Comparison of ENCODE assay signal across 20 cellular contexts in the genomic region with DNA sequence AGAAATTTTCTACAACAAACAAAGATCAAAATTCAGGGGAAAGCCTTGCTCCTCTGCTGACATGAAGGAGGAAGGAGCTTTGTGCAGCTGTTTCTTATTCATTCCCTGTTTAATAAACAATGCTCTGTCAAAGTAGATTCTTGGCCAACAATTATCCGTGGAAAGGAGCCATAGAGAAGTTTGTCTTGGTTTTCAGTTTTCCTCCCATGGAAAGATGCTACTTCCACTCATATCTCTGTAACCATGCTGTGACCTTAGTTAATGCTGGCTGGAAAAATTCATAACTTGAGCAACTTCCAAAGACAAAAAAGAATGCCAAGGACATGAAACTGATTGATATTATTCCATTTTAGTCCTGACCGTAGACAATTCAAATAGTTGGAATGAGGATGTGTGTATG. TPM values are rescaled to one million over a fixed set of nuclear protein-coding genes. Genes with fewer than 3 reads are reported as not detected.
A peak's percentile ranks its signal among the peaks of the same experiment; 100 is the strongest.
DNase-seq lines count a peak whose midpoint lies in the region; ATAC-seq, FAIRE-seq and TF ChIP-seq lines count a peak whose summit lies in the region.
"Had no signal": no experiment of that assay in that cellular context is flagged by ENCODE, and none has a peak within 500 bp of the region (broad histone marks: within the 10 kb centered on the region; RNA-seq: fewer than 3 reads in every experiment).

No MANE protein-coding gene starts in this region.

- no peak for TF ChIP-seq RAD21 in HepG2 (CRISPR knock-in tag; IDR thresholded peaks at IDR 0.05)

- no peak overlapping the region for H3K9ac ChIP-seq in HepG2 (ENCODE audit: insufficient read depth, low read depth, low read length)

- H2AFZ ChIP-seq in HepG2 (ENCODE audit: low read length): no peak overlapping the region
- H2AFZ ChIP-seq in hepatocyte: no peak overlapping the region

- CTCF ChIA-PET in HepG2 (lab: Yijun Ruan, JAX; ENCODE audit: low intra/inter-chr PET ratio, low total read pairs) (no interaction called here), T-cell (lab: Charles Lee) (no interaction called here)

- in situ Hi-C loops in HepG2 (cut with HindIII; ENCODE audit: extremely low pct_ligation_motif_present, low pct_unique_long_range_greater_than_20kb) (no loop called here), GM13976 (cut with MboI; ENCODE audit: low sequenced_read_pairs, unreplicated experiment) (no loop called here)

- no peak for FAIRE-seq in HepG2 (lab: Jason Lieb, UNC)
- FAIRE-seq: GM12878, GM18507 had no signal

- H3K36me3 ChIP-seq in HepG2 (replicated peaks in 1 of 2; ENCODE audit: control insufficient read depth in 1 of 2, insufficient read depth in 2 of 2, low read length in 2 of 2) (peaks cover 0 to 5% of the 10 kb centered on the region in 2 experiments; a peak in 1 of 5 replicates), right lobe of liver (no peaks in the 10 kb centered on the region), hepatocyte (replicated peaks; ENCODE audit: insufficient read depth, low read depth) (no peaks in the 10 kb centered on the region)

- peaks cover 97% of the 10 kb centered on the region for H3K4me1 ChIP-seq in HepG2 (ENCODE audit: insufficient read depth, low read length)
- H3K4me1 ChIP-seq in right lobe of liver: peaks cover 0 to 43% (median 7%) of the 10 kb centered on the region in 4 donors
- H3K4me1 ChIP-seq in hepatocyte (ENCODE audit: insufficient read depth): peaks cover 54% of the 10 kb centered on the region

- no peaks in the 10 kb centered on the region for H3K4me1 Mint-ChIP-seq in T-cell

- peaks cover 40 to 43% of the 10 kb centered on the region in 2 donors for H3K27me3 Mint-ChIP-seq in T-cell

- H3K4me2 ChIP-seq in HepG2 (ENCODE audit: low read depth, low read length) (no peak overlapping the region), hepatocyte (peak overlapping the region; percentile 28)

- H3K36me3 Mint-ChIP-seq in T-cell: no peaks in the 10 kb centered on the region

- no peak for DNase-seq in HepG2 (ENCODE audit: low spot score)
- DNase-seq in right lobe of liver: no peak
- DNase-seq in hepatocyte (ENCODE audit: low spot score): no peak
- DNase-seq in sciatic nerve (ENCODE audit: low spot score): no peak
- DNase-seq in T-cell: no peak
- no peak for DNase-seq in NCI-H1417 treated with DMSO at 0.1 percent for 48 hours (lab: John Stamatoyannopoulos, UW)
- no peak for DNase-seq in GM13976 (ENCODE audit: low spot score)
- DNase-seq: CD4-positive, alpha-beta T cell; DMS153; EL; KG1; NCI-H1436; NCI-H2171 treated with DMSO at 0.1 percent for 48 hours; NCI-H446; NCI-H526 treated with DMSO at 0.1 percent for 48 hours had no signal

- no peaks in the 10 kb centered on the region for H3K9me2 ChIP-seq in hepatocyte (replicated peaks; ENCODE audit: insufficient read depth)

- H3K4me3 ChIP-seq in HepG2 (replicated peaks in 1 of 3; ENCODE audit: insufficient read depth in 1 of 3, low read depth in 2 of 3, low read length in 3 of 3) (no peak overlapping the region), right lobe of liver (no peak overlapping the region), hepatocyte (no peak overlapping the region)
- H3K4me3 ChIP-seq: GM12878 had no signal

- TF ChIP-seq EP300 in HepG2 (IDR thresholded peaks at IDR 0.05; ENCODE audit: low read depth in 2 of 2, low read length in 2 of 2) (no peak), HepG2 (CRISPR knock-in tag; IDR thresholded peaks at IDR 0.05; ENCODE audit: borderline replicate concordance) (no peak)

- no peaks in the 10 kb centered on the region for H3K9me3 ChIP-seq in HepG2 (ENCODE audit: low read length)
- H3K9me3 ChIP-seq in right lobe of liver: no peaks in the 10 kb centered on the region
- H3K9me3 ChIP-seq in hepatocyte (ENCODE audit: low read depth): no peaks in the 10 kb centered on the region

- intact Hi-C loops in HepG2 (cut with micrococcal nuclease; ENCODE audit: unreplicated experiment): no loop called here
- intact Hi-C loops in right lobe of liver (cut with DNase I): no loop called here
- intact Hi-C loops in sciatic nerve (cut with DNase I): no loop called here

- 65% methylated on average over 2 of the region's 2 CpGs for WGBS in HepG2 (ENCODE audit: low lambda C conversion rate)
- WGBS in right lobe of liver (ENCODE audit: insufficient coverage, low coverage, low lambda C conversion rate, missing lambda C conversion rate): 44% methylated on average over 2 of the region's 2 CpGs
- 77% methylated on average over 2 of the region's 2 CpGs for WGBS in hepatocyte (ENCODE audit: low lambda C conversion rate, missing lambda C conversion rate)

- H3K27ac ChIP-seq in HepG2 (ENCODE audit: extremely low read length, insufficient read depth, low read length): peak overlapping the region; percentile 30
- peak overlapping the region in 1 of 3 donors; percentile 13 for H3K27ac ChIP-seq in right lobe of liver
- peak overlapping the region; percentile 2 for H3K27ac ChIP-seq in hepatocyte

- no peak for TF ChIP-seq POLR2A in HepG2 (IDR thresholded peaks at IDR 0.05; ENCODE audit: insufficient read depth in 1 of 2, low read depth in 2 of 2, low read length in 2 of 2)
- TF ChIP-seq POLR2A in right lobe of liver (IDR thresholded peaks at IDR 0.05): no peak

- H4K20me1 ChIP-seq in HepG2 (ENCODE audit: insufficient read depth, low read length) (0 out of 2 replicates have a peak, but pooled peaks cover 3% of the 10 kb centered on the region), hepatocyte (ENCODE audit: insufficient read depth, poor library complexity, severe bottlenecking) (peaks cover 3% of the 10 kb centered on the region)

- no peak overlapping the region for H3K4me3 Mint-ChIP-seq in T-cell
- H3K4me3 Mint-ChIP-seq: CD4-positive, alpha-beta T cell had no signal

- ATAC-seq in HepG2 (no peak), right lobe of liver (no peak), sciatic nerve (peak; percentile 41), T-cell (replicated peaks in 1 of 4) (no peak)
- ATAC-seq: GM12878 had no signal

- H3K27me3 ChIP-seq in HepG2 (ENCODE audit: control insufficient read depth in 1 of 2, insufficient read depth in 2 of 2, low read length in 2 of 2): no peaks in the 10 kb centered on the region
- no peaks in the 10 kb centered on the region for H3K27me3 ChIP-seq in right lobe of liver
- H3K27me3 ChIP-seq in hepatocyte: no peaks in the 10 kb centered on the region

- POLR2A ChIA-PET in HepG2 (lab: Yijun Ruan, JAX) (interaction anchor here (1.2 to 3.4 kb wide), 4 partner anchors 8 to 35 kb away, joined by 3 to 28 read pairs (median 4); a partner anchor contains a TSS), T-cell (lab: Charles Lee) (no interaction called here)

- no peaks in the 10 kb centered on the region for H3K9me3 Mint-ChIP-seq in T-cell
- H3K9me3 Mint-ChIP-seq: CD4-positive, alpha-beta T cell had no signal

- H3K79me2 ChIP-seq in HepG2 (ENCODE audit: insufficient read depth, low read length): peaks cover 37% of the 10 kb centered on the region
- H3K79me2 ChIP-seq in hepatocyte: peaks cover 50% of the 10 kb centered on the region

- BruUV-seq in HepG2 (replicated peaks; lab: Mats Ljungman, UMichigan): no TSS peak

- TF ChIP-seq CTCF in HepG2 (CRISPR knock-in tag; IDR thresholded peaks at IDR 0.05) (no peak), right lobe of liver (IDR thresholded peaks at IDR 0.05) (no peak), hepatocyte (IDR thresholded peaks at IDR 0.05; ENCODE audit: poor library complexity) (no peak), GM13976 (IDR thresholded peaks at IDR 0.05; ENCODE audit: borderline replicate concordance, control extremely low read depth, extremely low read depth, insufficient read depth, missing control alignments) (no peak)

- H3K27ac Mint-ChIP-seq in T-cell: no peak overlapping the region
- H3K27ac Mint-ChIP-seq: CD4-positive, alpha-beta T cell had no signal

RNA-seq across cellular contexts. Expression of a gene that starts 8.1 kb away (rescaled TPM):
- total RNA-seq in HepG2 (2016; rRNA removed; fragmentation: Illumina TruSeq; extraction: Trizol) (93.3 and 126 TPM in 2 replicates), right lobe of liver (10 to 100 TPM; 37.9 to 75.7 (median 45.2) TPM), hepatocyte (56.1 and 58.0 TPM in 2 replicates), sciatic nerve (not detected), T-cell (not detected)
- total RNA-seq in HepG2 (2016; cell fraction: cytosol; rRNA removed; fragmentation: Illumina TruSeq; extraction: Trizol; ENCODE audit: low read depth): 23.4 and 29.3 TPM in 2 replicates
- 98.6 and 126 TPM in 2 replicates for total RNA-seq in HepG2 (2016; cell fraction: insoluble cytoplasmic fraction; rRNA removed; fragmentation: Illumina TruSeq; extraction: Trizol)
- 43.9 and 45.3 TPM in 2 replicates for total RNA-seq in HepG2 (2016; cell fraction: membrane; rRNA removed; fragmentation: Illumina TruSeq; extraction: Trizol)
- total RNA-seq in HepG2 (2016; cell fraction: nucleus; rRNA removed; fragmentation: Illumina TruSeq; extraction: Trizol): 63.9 and 66.7 TPM in 2 replicates
- polyA plus RNA-seq in HepG2 (2011; rRNA removed) (10.1 and 11.7 TPM in 2 replicates), hepatocyte (37.8 and 42.4 TPM in 2 replicates)
- 10.8 and 11.7 TPM in 2 replicates for polyA plus RNA-seq in HepG2 (2011; cell fraction: cytosol; rRNA removed)
- polyA plus RNA-seq in HepG2 (2011; cell fraction: nucleus; rRNA removed): 7.3 and 9.2 TPM in 2 replicates
- 25.0 and 51.6 TPM in 2 replicates for polyA plus RNA-seq in HepG2 (2012)
- polyA plus RNA-seq in HepG2 (2016; cell fraction: cytosol; fragmentation: Illumina TruSeq; extraction: Trizol; ENCODE audit: low read depth): 17.2 and 21.3 TPM in 2 replicates
- polyA plus RNA-seq in HepG2 (2016; cell fraction: insoluble cytoplasmic fraction; fragmentation: Illumina TruSeq; extraction: Trizol; ENCODE audit: low read depth): 93.5 and 100 TPM in 2 replicates
- 22.3 and 29.4 TPM in 2 replicates for polyA plus RNA-seq in HepG2 (2016; cell fraction: membrane; fragmentation: Illumina TruSeq; extraction: Trizol; ENCODE audit: low read depth)
- 62.4 and 68.1 TPM in 2 replicates for polyA plus RNA-seq in HepG2 (2016; cell fraction: nucleus; fragmentation: Illumina TruSeq; extraction: Trizol; ENCODE audit: insufficient read depth, low read depth)
- 14.2 TPM in 1 of 2 replicates, not detected in the other for polyA minus RNA-seq in HepG2 (2011; rRNA and poly(A)+ RNA removed; ENCODE audit: low replicate concordance)
- polyA minus RNA-seq in HepG2 (2011; cell fraction: cytosol; rRNA and poly(A)+ RNA removed): 6.2 and 7.7 TPM in 2 replicates
- polyA minus RNA-seq in HepG2 (2011; cell fraction: nucleus; rRNA and poly(A)+ RNA removed): 10.3 and 12.4 TPM in 2 replicates
- total RNA-seq: A172; CD4-positive, alpha-beta T cell; GM12878; H4 had no signal
- polyA plus RNA-seq: BJ, GM12878 had no signal

Comparison
In these comparisons a context has a peak if more than half of its experiments do, and no peak if none do; other contexts are left out.
1. RNA of a gene that starts 8.1 kb away (total RNA-seq): 23.4 to 126 TPM in HepG2, 56.1 to 58.0 TPM in hepatocyte and 37.9 to 75.7 TPM in right lobe of liver; not detected in sciatic nerve (single experiment) and not detected in T-cell; every median in the first group is over 10 times any median in the second.